ENCODE assay signal across 15 cellular contexts in the genomic region with DNA sequence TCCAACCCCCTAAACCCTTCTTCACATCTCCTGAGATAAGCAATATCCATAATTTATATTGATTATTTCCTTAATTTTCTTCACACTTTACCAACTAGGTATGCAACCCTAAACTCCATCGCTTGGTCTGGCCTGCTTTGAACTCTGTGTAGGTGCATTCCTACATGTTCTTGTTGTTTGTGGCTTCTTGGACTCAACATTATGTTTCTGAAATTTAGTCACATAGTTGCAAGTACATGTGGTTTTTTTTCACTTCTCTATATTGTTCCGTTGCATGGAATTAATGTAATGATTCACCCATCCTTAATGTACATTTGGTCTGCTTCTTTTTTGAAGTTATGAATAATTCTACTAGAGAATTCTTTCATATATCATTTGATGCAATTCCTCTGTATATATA.
"Had no signal": no experiment of that assay in that cellular context is flagged by ENCODE, and none has a peak within 500 bp of the region (broad histone marks: within the 10 kb centered on the region; RNA-seq: fewer than 3 reads in every experiment).

No MANE protein-coding gene starts in this region.

- H3K4me1 Mint-ChIP-seq: activated CD4-positive, alpha-beta T cell treated with anti-CD3 and anti-CD28 coated beads, Interleukin-2, amount 10 ng/mL, durations not matched to agents 7 days and 5 days; nephron had no signal

- H3K27ac Mint-ChIP-seq: activated CD4-positive, alpha-beta T cell treated with anti-CD3 and anti-CD28 coated beads, Interleukin-2, amount 10 ng/mL, durations not matched to agents 7 days and 5 days; dendritic cell treated with granulocyte-macrophage colony-stimulating factor and Interleukin-4, amounts not matched to agents 40 ng/mL and 50 ng/mL, for 4 days; effector memory CD8-positive, alpha-beta T cell; nephron had no signal

- H3K9me3 Mint-ChIP-seq: dendritic cell treated with granulocyte-macrophage colony-stimulating factor and Interleukin-4, amounts not matched to agents 40 ng/mL and 50 ng/mL, for 4 days; effector memory CD8-positive, alpha-beta T cell had no signal

- DNase-seq: activated CD4-positive, alpha-beta T cell treated with anti-CD3 and anti-CD28 coated beads, Interleukin-2, amount 10 ng/mL, durations not matched to agents 7 days and 5 days; activated CD8-positive, alpha-beta memory T cell treated with anti-CD3 and anti-CD28 coated beads for 24 hours; activated effector memory CD4-positive, alpha-beta T cell treated with anti-CD3 and anti-CD28 coated beads, Interleukin-2, amount 50 U/mL, for 16 hours; activated T-cell treated with anti-CD3 and anti-CD28 coated beads for 4 hours; anterior cingulate cortex; cerebellar nuclear complex; effector memory CD8-positive, alpha-beta T cell; gastrocnemius medialis; left ventricle myocardium superior; mesendoderm; occipital lobe; right cardiac atrium; stimulated activated CD4-positive, alpha-beta T cell treated with anti-CD3 and anti-CD28 coated beads, Interleukin-2, amount 100 ng/mL, for 24 hours had no signal

- ATAC-seq: effector memory CD8-positive, alpha-beta T cell; gastrocnemius medialis; left ventricle myocardium superior; right cardiac atrium had no signal

- H3K4me3 Mint-ChIP-seq: activated CD4-positive, alpha-beta T cell treated with anti-CD3 and anti-CD28 coated beads, Interleukin-2, amount 10 ng/mL, durations not matched to agents 7 days and 5 days; dendritic cell treated with granulocyte-macrophage colony-stimulating factor and Interleukin-4, amounts not matched to agents 40 ng/mL and 50 ng/mL, for 4 days; effector memory CD8-positive, alpha-beta T cell; nephron had no signal
